Comparison of ENCODE assay signal across 8 cellular contexts in the genomic region with DNA sequence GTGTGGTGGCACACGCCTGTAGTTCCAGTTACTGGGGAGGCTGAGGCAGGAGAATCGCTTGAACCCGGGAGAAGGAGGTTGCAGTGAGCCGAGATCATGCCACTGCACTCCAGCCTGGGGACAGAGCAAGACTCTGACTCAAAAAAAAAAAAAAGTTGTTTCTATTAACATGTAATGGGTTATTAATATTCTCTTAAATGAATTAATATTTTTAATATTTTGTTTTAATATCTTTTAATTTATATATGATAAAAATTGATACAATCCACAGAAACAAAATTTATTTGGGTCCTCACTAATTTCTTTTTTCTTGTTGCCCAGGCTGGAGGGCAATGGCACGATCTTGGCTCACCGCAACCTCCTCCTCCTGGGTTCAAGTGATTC. TPM values are rescaled to one million over a fixed set of nuclear protein-coding genes. Genes with fewer than 3 reads are reported as not detected.
DNase-seq lines count a peak whose midpoint lies in the region; ATAC-seq and TF ChIP-seq lines count a peak whose summit lies in the region.
"Not testable (repeated sequence)": the region's sequence is repeated elsewhere in the genome, so short reads cannot be mapped to it uniquely, and the experiment has no call there.

No MANE protein-coding gene starts in this region.

- POLR2A ChIA-PET in Panc1 (lab: Charles Lee): not testable (repeated sequence)

- peaks cover 49% of the 10 kb centered on the region for H3K36me3 Mint-ChIP-seq in activated T-helper 17 cell treated with anti-CD3 and anti-CD28 coated beads, Interleukin-2, amount 50 U/mL, for 72 hours (ENCODE audit: low read depth)
- peaks cover 15% of the 10 kb centered on the region for H3K36me3 Mint-ChIP-seq in chondrocyte (ENCODE audit: low read depth)

- DNase-seq in GM12865 (ENCODE audit: low read depth); Panc1 (ENCODE audit: low read depth, low spot score); chondrocyte (ENCODE audit: low spot score); heart left ventricle; vagina (ENCODE audit: extremely low spot score in 2 of 2): not testable (repeated sequence)

- not testable (repeated sequence) for H3K9me3 Mint-ChIP-seq in activated T-helper 17 cell treated with anti-CD3 and anti-CD28 coated beads, Interleukin-2, amount 50 U/mL, for 72 hours; chondrocyte (ENCODE audit: low read depth)

- TF ChIP-seq POLR2A in heart left ventricle (IDR thresholded peaks at IDR 0.05); vagina (IDR thresholded peaks at IDR 0.05): not testable (repeated sequence)

- not testable (repeated sequence) for ATAC-seq in Panc1; activated T-helper 17 cell treated with anti-CD3 and anti-CD28 coated beads, Interleukin-2, amount 50 U/mL, for 72 hours (replicated peaks); heart left ventricle

- WGBS in heart left ventricle, 4 donors: 90 to 95% (median 93%) methylated on average over 6 of the region's 6 CpGs

- H3K4me3 Mint-ChIP-seq in activated T-helper 17 cell treated with anti-CD3 and anti-CD28 coated beads, Interleukin-2, amount 50 U/mL, for 72 hours: peak overlapping the region; percentile 98
- H3K4me3 Mint-ChIP-seq in chondrocyte (ENCODE audit: unreplicated experiment): peak overlapping the region; percentile 89

- CTCF ChIA-PET in Panc1 (lab: Charles Lee): not testable (repeated sequence)

- H3K4me3 ChIP-seq in GM12865 (ENCODE audit: low read depth, low read length) (peak overlapping the region; percentile 45), Panc1 (ENCODE audit: low read depth in 2 of 2, low read length in 2 of 2) (peak overlapping the region; percentile 80 to 96), heart left ventricle (peak overlapping the region in 9 of 12 donors; percentile 71 to 99 (median 93)), mucosa of rectum (ENCODE audit: low read length in 2 of 2) (peak overlapping the region; percentile 38 to 76), skeletal muscle satellite cell (ENCODE audit: low read length) (peak overlapping the region; percentile 61), vagina (peak overlapping the region; percentile 98 to 100)

- in situ Hi-C loops in Panc1 (cut with HindIII; ENCODE audit: low pct_unique_long_range_greater_than_20kb, low sequenced_read_pairs): not testable (repeated sequence)

- H3K4me1 ChIP-seq in Panc1 (ENCODE audit: control insufficient read depth, insufficient read depth, low read length): not testable (repeated sequence)
- peaks cover 0 to 42% (median 18%) of the 10 kb centered on the region in 12 donors for H3K4me1 ChIP-seq in heart left ventricle
- peaks cover 21 to 24% of the 10 kb centered on the region in 2 donors for H3K4me1 ChIP-seq in mucosa of rectum (ENCODE audit: control insufficient read depth in 2 of 2, insufficient read depth in 2 of 2, low read length in 2 of 2)
- peaks cover 11% of the 10 kb centered on the region for H3K4me1 ChIP-seq in skeletal muscle satellite cell (ENCODE audit: control insufficient read depth, insufficient read depth, low read length)
- peaks cover 38% of the 10 kb centered on the region for H3K4me1 ChIP-seq in vagina

- H3K27me3 ChIP-seq in Panc1 (ENCODE audit: control insufficient read depth, insufficient read depth, low read length); heart left ventricle; mucosa of rectum (ENCODE audit: control insufficient read depth in 2 of 2, insufficient read depth in 2 of 2, low read length in 2 of 2); skeletal muscle satellite cell (ENCODE audit: control insufficient read depth, insufficient read depth, low read length); vagina: not testable (repeated sequence)

- peaks cover 12% of the 10 kb centered on the region for H3K4me1 Mint-ChIP-seq in activated T-helper 17 cell treated with anti-CD3 and anti-CD28 coated beads, Interleukin-2, amount 50 U/mL, for 72 hours
- peaks cover 15% of the 10 kb centered on the region for H3K4me1 Mint-ChIP-seq in chondrocyte (ENCODE audit: low read depth)

- not testable (repeated sequence) for H3K36me3 ChIP-seq in Panc1 (ENCODE audit: control insufficient read depth, insufficient read depth, low read length)
- H3K36me3 ChIP-seq in heart left ventricle: peaks cover 0 to 42% (median 36%) of the 10 kb centered on the region in 9 donors
- H3K36me3 ChIP-seq in mucosa of rectum (ENCODE audit: control insufficient read depth in 2 of 2, insufficient read depth in 2 of 2, low read length in 2 of 2): peaks cover 29 to 32% of the 10 kb centered on the region in 2 donors
- peaks cover 27% of the 10 kb centered on the region for H3K36me3 ChIP-seq in skeletal muscle satellite cell (ENCODE audit: insufficient read depth, low read length)
- H3K36me3 ChIP-seq in vagina: peaks cover 0 to 36% of the 10 kb centered on the region in 2 donors

- intact Hi-C loops in Panc1 (cut with micrococcal nuclease; ENCODE audit: unreplicated experiment): not testable (repeated sequence)
- intact Hi-C loops in heart left ventricle (cut with DNase I): loop anchor here in 6 of 10 donors (1.0 to 10.0 kb wide), 5 partner anchors 54 to 236 kb away; a partner anchor contains a TSS
- intact Hi-C loops in vagina (cut with DNase I): loop anchor here (5.0 kb wide), 2 partner anchors 44 to 234 kb away; a partner anchor contains a TSS

- BruUV-seq in Panc1 (replicated peaks; lab: Mats Ljungman, UMichigan): not testable (repeated sequence)

- H3K9me3 ChIP-seq in Panc1 (ENCODE audit: control insufficient read depth, insufficient read depth, low read depth, low read length); heart left ventricle; mucosa of rectum (ENCODE audit: control insufficient read depth in 2 of 2, low read length in 2 of 2); skeletal muscle satellite cell (replicated peaks; ENCODE audit: low read length); vagina: not testable (repeated sequence)

- peak overlapping the region; percentile 63 for H3K4me2 ChIP-seq in skeletal muscle satellite cell (ENCODE audit: low read length)

- H3K27ac ChIP-seq in Panc1 (ENCODE audit: low read length) (peak overlapping the region; percentile 86), heart left ventricle (peak overlapping the region; percentile 37 to 100 (median 96)), mucosa of rectum (ENCODE audit: low read depth in 2 of 2, low read length in 2 of 2) (peak overlapping the region; percentile 97 to 99), vagina (peak overlapping the region; percentile 100)

- peak overlapping the region; percentile 98 for H3K27ac Mint-ChIP-seq in activated T-helper 17 cell treated with anti-CD3 and anti-CD28 coated beads, Interleukin-2, amount 50 U/mL, for 72 hours
- H3K27ac Mint-ChIP-seq in chondrocyte (ENCODE audit: unreplicated experiment): peak overlapping the region; percentile 97

- not testable (repeated sequence) for H3K27me3 Mint-ChIP-seq in activated T-helper 17 cell treated with anti-CD3 and anti-CD28 coated beads, Interleukin-2, amount 50 U/mL, for 72 hours; chondrocyte (ENCODE audit: low read depth)

- H3K9ac ChIP-seq in mucosa of rectum (ENCODE audit: low read depth in 1 of 2, low read length in 2 of 2): peak overlapping the region in 1 of 2 donors; percentile 95
- H3K9ac ChIP-seq in skeletal muscle satellite cell (ENCODE audit: low read depth, low read length): peak overlapping the region; percentile 37

- not testable (repeated sequence) for TF ChIP-seq CTCF in GM12865 (IDR thresholded peaks at IDR 0.05; ENCODE audit: insufficient read depth, low read depth, low read length, missing control alignments); Panc1 (IDR thresholded peaks at IDR 0.05); chondrocyte (IDR thresholded peaks at IDR 0.05); heart left ventricle (IDR thresholded peaks at IDR 0.05); vagina (IDR thresholded peaks at IDR 0.05)

RNA-seq across cellular contexts. Expression of a gene that starts 0.6 kb away (rescaled TPM):
- 132 TPM for total RNA-seq in Panc1 (2021; ENCODE audit: unreplicated experiment)
- polyA plus RNA-seq in Panc1 (2012; ENCODE audit: insufficient read length): 140 TPM
- total RNA-seq in activated T-helper 17 cell treated with anti-CD3 and anti-CD28 coated beads, Interleukin-2, amount 50 U/mL, for 72 hours: 100 to 1,000 TPM; 362 to 675 TPM
- 89.9 to 93.8 TPM (median 93.2 TPM) in 3 replicates for total RNA-seq in chondrocyte
- 100 to 1,000 TPM in 8 of 9 donors, 10 to 100 TPM in 1; 96.1 to 560 (median 162) TPM for total RNA-seq in heart left ventricle
- polyA plus RNA-seq in heart left ventricle: 100 to 1,000 TPM; 160 to 200 TPM
- total RNA-seq in skeletal muscle satellite cell (2012; rRNA removed): 110 and 115 TPM in 2 replicates
- 618 TPM for total RNA-seq in vagina

Comparison
In these comparisons a context has a peak if more than half of its experiments do, and no peak if none do; other contexts are left out.
1. H3K4me3 ChIP-seq: peak in every context shown above with its lines; median percentile 99 in vagina; 93 in heart left ventricle; 88 in Panc1; 61 in skeletal muscle satellite cell; 57 in mucosa of rectum; 45 in GM12865.